In the genomic region with DNA sequence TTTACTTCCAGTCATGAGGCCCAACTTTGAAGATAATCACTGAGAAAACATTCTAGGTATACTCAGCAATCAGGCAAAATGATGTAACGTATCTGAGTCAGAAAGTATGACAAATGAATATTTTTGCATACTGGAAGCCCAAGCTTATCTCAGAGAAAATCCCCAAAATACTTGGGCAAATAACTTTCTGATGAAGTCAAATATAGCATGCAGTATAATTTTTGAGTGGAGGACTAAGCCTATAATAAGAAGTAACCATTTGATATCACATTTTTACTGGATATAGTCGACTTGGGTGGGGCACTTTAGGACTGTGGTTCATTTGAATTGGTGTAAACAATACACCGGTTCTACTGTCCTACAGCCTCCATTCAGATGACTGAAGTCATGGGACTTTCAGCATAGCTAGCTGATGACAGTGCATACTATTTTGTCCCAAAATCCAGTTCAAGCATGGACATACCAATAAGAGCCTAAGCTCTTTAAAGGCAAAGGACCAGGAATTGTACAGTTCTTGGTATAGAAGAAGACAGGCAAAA, we compare ENCODE assay signal across 1 cellular context.
TF ChIP-seq lines count a peak whose summit lies in the region.

No MANE protein-coding gene starts in this region.

TF ChIP-seq in HEK293, 187 proteins besides CTCF, POLR2A, EP300 and RAD21 (continued from another document and continues in another):
- TF ChIP-seq ZNF398 (tag by site-specific recombination; IDR thresholded peaks at IDR 0.05), result no peak
- peak; percentile 25; the same call in 1 of the 2 replicates for TF ChIP-seq ZNF2 (tag by site-specific recombination; IDR thresholded peaks at IDR 0.05)
- TF ChIP-seq SP3 (tag by site-specific recombination; IDR thresholded peaks at IDR 0.05), result peak; percentile 43; the same call in 1 of the 2 replicates
- 0 out of 2 replicates have a peak, but pooled peaks have one; percentile 3 for TF ChIP-seq ZNF654 (tag by site-specific recombination; IDR thresholded peaks at IDR 0.05; ENCODE audit: low read depth)
- TF ChIP-seq KLF10 (tag by site-specific recombination; IDR thresholded peaks at IDR 0.05), result peak; percentile 88
- peak; percentile 40; the same call in 1 of the 2 replicates for TF ChIP-seq ZNF692 (tag by site-specific recombination; IDR thresholded peaks at IDR 0.05)
- no peak for TF ChIP-seq ZNF544 (tag by site-specific recombination; IDR thresholded peaks at IDR 0.05)
- TF ChIP-seq ZNF558 (tag by site-specific recombination; IDR thresholded peaks at IDR 0.05), result 0 out of 2 replicates have a peak, but pooled peaks have one; percentile 42
- TF ChIP-seq ZNF660 (tag by site-specific recombination; IDR thresholded peaks at IDR 0.05), result peak; percentile 57; the same call in 1 of the 2 replicates
- TF ChIP-seq KLF1 (tag by site-specific recombination; IDR thresholded peaks at IDR 0.05), result 0 out of 2 replicates have a peak, but pooled peaks have one; percentile 29
- TF ChIP-seq ZEB2 (tag by site-specific recombination; IDR thresholded peaks at IDR 0.05), result peak; percentile 85
- TF ChIP-seq ZNF639 (tag by site-specific recombination; IDR thresholded peaks at IDR 0.05), result peak; percentile 66
- TF ChIP-seq ZBTB21 (tag by site-specific recombination; IDR thresholded peaks at IDR 0.05), result peak; percentile 88
- TF ChIP-seq, protein P1, sequence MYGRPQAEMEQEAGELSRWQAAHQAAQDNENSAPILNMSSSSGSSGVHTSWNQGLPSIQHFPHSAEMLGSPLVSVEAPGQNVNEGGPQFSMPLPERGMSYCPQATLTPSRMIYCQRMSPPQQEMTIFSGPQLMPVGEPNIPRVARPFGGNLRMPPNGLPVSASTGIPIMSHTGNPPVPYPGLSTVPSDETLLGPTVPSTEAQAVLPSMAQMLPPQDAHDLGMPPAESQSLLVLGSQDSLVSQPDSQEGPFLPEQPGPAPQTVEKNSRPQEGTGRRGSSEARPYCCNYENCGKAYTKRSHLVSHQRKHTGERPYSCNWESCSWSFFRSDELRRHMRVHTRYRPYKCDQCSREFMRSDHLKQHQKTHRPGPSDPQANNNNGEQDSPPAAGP (tag by site-specific recombination; IDR thresholded peaks at IDR 0.05), result peak; percentile 47; the same call in 1 of the 2 replicates
- peak; percentile 34; the same call in 1 of the 2 replicates for TF ChIP-seq ZNF324 (tag by site-specific recombination; IDR thresholded peaks at IDR 0.05)
- TF ChIP-seq ATF2 (tag by site-specific recombination; IDR thresholded peaks at IDR 0.05; ENCODE audit: low read depth), result peak; percentile 59; the same call in 1 of the 2 replicates
- TF ChIP-seq ZNF24 (tag by site-specific recombination; IDR thresholded peaks at IDR 0.05), result peak; percentile 81; the same call in 1 of the 2 replicates
- TF ChIP-seq ZNF214 (tag by site-specific recombination; IDR thresholded peaks at IDR 0.05; ENCODE audit: borderline replicate concordance), result no peak
- TF ChIP-seq, protein P2, sequence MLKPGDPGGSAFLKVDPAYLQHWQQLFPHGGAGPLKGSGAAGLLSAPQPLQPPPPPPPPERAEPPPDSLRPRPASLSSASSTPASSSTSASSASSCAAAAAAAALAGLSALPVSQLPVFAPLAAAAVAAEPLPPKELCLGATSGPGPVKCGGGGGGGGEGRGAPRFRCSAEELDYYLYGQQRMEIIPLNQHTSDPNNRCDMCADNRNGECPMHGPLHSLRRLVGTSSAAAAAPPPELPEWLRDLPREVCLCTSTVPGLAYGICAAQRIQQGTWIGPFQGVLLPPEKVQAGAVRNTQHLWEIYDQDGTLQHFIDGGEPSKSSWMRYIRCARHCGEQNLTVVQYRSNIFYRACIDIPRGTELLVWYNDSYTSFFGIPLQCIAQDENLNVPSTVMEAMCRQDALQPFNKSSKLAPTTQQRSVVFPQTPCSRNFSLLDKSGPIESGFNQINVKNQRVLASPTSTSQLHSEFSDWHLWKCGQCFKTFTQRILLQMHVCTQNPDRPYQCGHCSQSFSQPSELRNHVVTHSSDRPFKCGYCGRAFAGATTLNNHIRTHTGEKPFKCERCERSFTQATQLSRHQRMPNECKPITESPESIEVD (tag by site-specific recombination; IDR thresholded peaks at IDR 0.05), result peak; percentile 81
- peak; percentile 60; the same call in 1 of the 2 replicates for TF ChIP-seq OSR2 (tag by site-specific recombination; IDR thresholded peaks at IDR 0.05)
- TF ChIP-seq KLF8 (tag by site-specific recombination; IDR thresholded peaks at IDR 0.05), result peak; percentile 56; the same call in 1 of the 2 replicates
- TF ChIP-seq ZNF335 (tag by site-specific recombination; conservative IDR thresholded peaks at IDR 0.05), result peak; percentile 60
- TF ChIP-seq ZNF366 (tag by site-specific recombination; conservative IDR thresholded peaks at IDR 0.05), result peak; percentile 74
- peak; percentile 33; the same call in 1 of the 2 replicates for TF ChIP-seq ZNF843 (tag by site-specific recombination; IDR thresholded peaks at IDR 0.05)
- TF ChIP-seq PRDM1 (tag by site-specific recombination; IDR thresholded peaks at IDR 0.05), result peak; percentile 17; the same call in 1 of the 2 replicates
- TF ChIP-seq ZBTB17 (tag by site-specific recombination; IDR thresholded peaks at IDR 0.05), result 0 out of 2 replicates have a peak, but pooled peaks have one; percentile 22
- TF ChIP-seq KLF7 (tag by site-specific recombination; IDR thresholded peaks at IDR 0.05; ENCODE audit: borderline replicate concordance), result no peak
- peak; percentile 91 for TF ChIP-seq SP7 (tag by site-specific recombination; IDR thresholded peaks at IDR 0.05)
- 0 out of 2 replicates have a peak, but pooled peaks have one; percentile 31 for TF ChIP-seq MZF1 (tag by site-specific recombination; IDR thresholded peaks at IDR 0.05; ENCODE audit: borderline replicate concordance)
- TF ChIP-seq INSM2 (tag by site-specific recombination; IDR thresholded peaks at IDR 0.05), result peak; percentile 85
- TF ChIP-seq ZNF394 (tag by site-specific recombination; IDR thresholded peaks at IDR 0.05; ENCODE audit: borderline replicate concordance), result peak; percentile 14; the same call in 1 of the 2 replicates
- 0 out of 2 replicates have a peak, but pooled peaks have one; percentile 37 for TF ChIP-seq PRDM10 (tag by site-specific recombination; IDR thresholded peaks at IDR 0.05)
- peak; percentile 50; the same call in 1 of the 2 replicates for TF ChIP-seq ZFP69B (tag by site-specific recombination; IDR thresholded peaks at IDR 0.05)
- TF ChIP-seq ZNF701 (tag by site-specific recombination; IDR thresholded peaks at IDR 0.05), result no peak
- no peak for TF ChIP-seq ZNF155 (tag by site-specific recombination; IDR thresholded peaks at IDR 0.05)
- no peak for TF ChIP-seq ZNF610 (tag by site-specific recombination; IDR thresholded peaks at IDR 0.05; ENCODE audit: borderline replicate concordance)
- TF ChIP-seq ZFP3 (tag by site-specific recombination; IDR thresholded peaks at IDR 0.05; ENCODE audit: low read depth), result no peak
- peak; percentile 47; the same call in 1 of the 2 replicates for TF ChIP-seq ZXDB (tag by site-specific recombination; IDR thresholded peaks at IDR 0.05)
- TF ChIP-seq MYNN (tag by site-specific recombination; IDR thresholded peaks at IDR 0.05; ENCODE audit: borderline replicate concordance), result no peak
